Comparison of ENCODE assay signal across 8 cellular contexts in genomic region chr6:30907758-30908591, GRCh38. TPM values are rescaled to one million over a fixed set of nuclear protein-coding genes. Genes with fewer than 3 reads are reported as not detected.
DNase-seq lines count a peak whose midpoint lies in the region; ATAC-seq and TF ChIP-seq lines count a peak whose summit lies in the region.

Gene GTF2H4, plus strand, starts transcription at chr6:30908207.

- no peaks in the 10 kb centered on the region for H3K9me3 Mint-ChIP-seq in immature natural killer cell

- no peaks in the 10 kb centered on the region for H3K9me3 ChIP-seq in spleen

- H3K4me1 Mint-ChIP-seq in immature natural killer cell = peaks cover 18 to 43% of the 10 kb centered on the region in 2 donors

- H3K4me3 ChIP-seq in spleen = peak within 1 kb of the TSS; percentile 87 to 98 (median 92)

- ATAC-seq in GM19023 (IDR thresholded peaks at IDR 0.05; ENCODE audit: unreplicated experiment) (peak; percentile 96), HG03280 (IDR thresholded peaks at IDR 0.05; ENCODE audit: unreplicated experiment) (peak; percentile 94)

- peaks cover 0 to 35% (median 26%) of the 10 kb centered on the region in 6 donors for H3K36me3 ChIP-seq in spleen

- peak within 1 kb of the TSS; percentile 97 to 99 (median 98) for H3K4me3 Mint-ChIP-seq in immature natural killer cell

- DNase-seq in AG08395 (ENCODE audit: low spot score) (peak; percentile 96), NCI-H345 treated with DMSO at 0.1 percent for 48 hours (lab: John Stamatoyannopoulos, UW; ENCODE audit: unreplicated experiment) (peak; percentile 96), immature natural killer cell (peak; percentile 87 to 91 (median 88)), spleen (peak; percentile 99)
- peak; percentile 83 to 91 (median 88) for DNase-seq in activated CD4-positive, CD25-positive, alpha-beta regulatory T cell (lab: John Stamatoyannopoulos, UW)
- peak; percentile 91 for DNase-seq in central memory CD4-positive, alpha-beta T cell

- H3K4me1 ChIP-seq in spleen = peaks cover 10 to 46% (median 20%) of the 10 kb centered on the region in 6 donors

- 1 to 2% (median 1%) methylated on average over 37 to 49 of the region's 49 CpGs for WGBS in spleen, 5 donors

- H3K27ac Mint-ChIP-seq in immature natural killer cell = peak within 1 kb of the TSS; percentile 51 to 88 (median 75)

- H3K27ac ChIP-seq in spleen = peak within 1 kb of the TSS in 7 of 8 donors; percentile 29 to 78 (median 51)

- intact Hi-C loops in spleen (cut with DNase I; ENCODE audit: low total_unique reads) = no loop called here

- no peak for TF ChIP-seq CTCF in spleen (IDR thresholded peaks at IDR 0.05 in 8 of 11, conservative IDR thresholded peaks at IDR 0.05 in 3 of 11)

- H3K36me3 Mint-ChIP-seq in immature natural killer cell = peaks cover 9 to 19% (median 12%) of the 10 kb centered on the region in 3 donors

- peaks cover 2 to 3% (median 3%) of the 10 kb centered on the region in 3 donors for H3K27me3 Mint-ChIP-seq in immature natural killer cell (ENCODE audit: low read depth in 3 of 3)

- no peak for TF ChIP-seq POLR2A in spleen (IDR thresholded peaks at IDR 0.05)

- no peaks in the 10 kb centered on the region for H3K27me3 ChIP-seq in spleen (replicated peaks in 1 of 7)

RNA-seq across cellular contexts. Expression of gene GTF2H4, which starts in this region (rescaled TPM):
- polyA plus RNA-seq in immature natural killer cell (10 to 100 TPM in 1 of 3 donors, 1 to 10 TPM in 1, not detected in 1; 6.3 to 10.2 TPM), spleen (10 to 100 TPM; 21.9 to 40.0 (median 33.8) TPM)
- total RNA-seq in spleen = 10 to 100 TPM; 20.6 to 49.7 (median 28.3) TPM

Comparison
In these comparisons a context has a peak if more than half of its experiments do, and no peak if none do; other contexts are left out.
1. Peak in every context shown above with its lines: DNase-seq, ATAC-seq, H3K4me3 ChIP-seq and H3K27ac ChIP-seq.